Comparison of ENCODE assay signal across 8 cellular contexts in the genomic region with DNA sequence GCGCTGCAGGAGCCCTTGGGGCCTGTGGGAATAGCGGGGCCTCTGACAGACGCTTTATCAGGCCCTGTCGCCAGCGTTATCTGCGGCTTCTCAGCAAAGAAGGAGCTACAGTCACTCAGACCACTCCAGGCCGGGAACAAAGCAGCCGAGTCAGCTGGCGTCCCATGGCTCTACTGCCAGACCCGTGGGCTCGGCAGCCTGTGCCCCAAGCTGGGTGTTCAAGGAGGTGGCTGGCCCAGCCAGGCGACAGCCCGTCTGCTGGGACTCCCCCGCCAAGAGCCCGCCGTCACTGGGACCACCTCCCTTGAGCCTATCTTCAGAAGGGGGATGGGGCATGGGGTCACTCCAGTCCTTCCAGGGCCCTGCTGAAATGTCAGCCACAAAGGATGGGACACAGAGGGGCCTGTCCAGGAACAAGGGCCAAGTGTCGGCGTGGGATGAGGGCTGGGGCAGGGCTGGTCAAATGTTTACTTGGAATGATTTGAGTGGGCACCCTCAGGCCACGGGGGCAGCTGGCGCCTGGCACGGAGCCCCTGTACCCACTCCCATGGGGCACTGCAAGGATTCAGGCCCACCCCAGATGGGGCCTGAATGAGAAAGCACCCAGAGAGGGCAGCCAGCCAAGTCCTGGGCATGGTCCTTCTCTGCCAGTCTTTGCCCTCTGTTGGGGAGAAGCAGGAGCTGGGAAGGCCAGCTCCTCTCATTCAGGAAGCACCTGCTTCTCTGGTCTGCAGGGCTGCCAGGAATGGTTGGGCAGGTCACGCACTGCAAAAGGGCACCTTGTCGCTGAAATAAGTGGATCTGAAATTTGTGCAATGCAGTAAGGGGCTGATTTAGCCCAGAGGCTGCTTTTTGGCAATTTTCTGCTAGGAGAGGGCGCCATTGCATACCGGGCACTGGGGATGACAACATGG.
DNase-seq lines count a peak whose midpoint lies in the region; ATAC-seq and TF ChIP-seq lines count a peak whose summit lies in the region.
"Had no signal": no experiment of that assay in that cellular context is flagged by ENCODE, and none has a peak within 500 bp of the region (broad histone marks: within the 10 kb centered on the region; RNA-seq: fewer than 3 reads in every experiment).

No MANE protein-coding gene starts in this region.

- no peak for DNase-seq in Jurkat, Clone E6-1 (ENCODE audit: low read depth, low spot score)
- peak; percentile 53 for DNase-seq in left lobe of liver (ENCODE audit: low spot score)
- DNase-seq in thoracic aorta (ENCODE audit: low spot score) = no peak
- no peak for DNase-seq in stimulated activated CD4-positive, alpha-beta T cell treated with anti-CD3 and anti-CD28 coated beads, Interleukin-15, amount 100 ng/mL, for 24 hours
- no peak for DNase-seq in T-helper 9 cell
- no peak for DNase-seq in NCI-H82 (lab: John Stamatoyannopoulos, UW)

- no peaks in the 10 kb centered on the region for H3K36me3 ChIP-seq in thoracic aorta

- H3K27ac ChIP-seq in thoracic aorta = peak overlapping the region; percentile 86 to 91

- ATAC-seq in activated T-helper 17 cell treated with anti-CD3 and anti-CD28 coated beads, Interleukin-2, amount 50 U/mL, for 72 hours (replicated peaks) = no peak
- ATAC-seq in left lobe of liver = peak; percentile 3
- ATAC-seq in thoracic aorta (ENCODE audit: insufficient number of reproducible peaks, low FRiP score, low read depth) = no peak

- no peaks in the 10 kb centered on the region for H3K9me3 ChIP-seq in thoracic aorta

- H3K27me3 ChIP-seq in thoracic aorta (replicated peaks; ENCODE audit: insufficient read depth) = no peaks in the 10 kb centered on the region

- TF ChIP-seq CTCF in thoracic aorta (IDR thresholded peaks at IDR 0.05) = no peak

- H3K4me3 Mint-ChIP-seq in activated T-helper 17 cell treated with anti-CD3 and anti-CD28 coated beads, Interleukin-2, amount 50 U/mL, for 72 hours = peak overlapping the region; percentile 33

- H3K4me3 ChIP-seq in Jurkat, Clone E6-1 (ENCODE audit: low read length) = peak overlapping the region; percentile 18; the same call in 1 of the 2 replicates
- no peak overlapping the region for H3K4me3 ChIP-seq in thoracic aorta

- H3K27ac Mint-ChIP-seq in activated T-helper 17 cell treated with anti-CD3 and anti-CD28 coated beads, Interleukin-2, amount 50 U/mL, for 72 hours = no peak overlapping the region
- H3K27ac Mint-ChIP-seq: stimulated activated naive B cell treated with anti-CD40 and anti-IgM and Interleukin-4, amounts not matched to agents 10 μg/mL and 1 μg/mL and 100 μg/mL, for 72 hours had no signal

- H3K4me1 Mint-ChIP-seq in activated T-helper 17 cell treated with anti-CD3 and anti-CD28 coated beads, Interleukin-2, amount 50 U/mL, for 72 hours = peaks cover 4% of the 10 kb centered on the region

- H3K27me3 Mint-ChIP-seq in activated T-helper 17 cell treated with anti-CD3 and anti-CD28 coated beads, Interleukin-2, amount 50 U/mL, for 72 hours = peaks cover 23% of the 10 kb centered on the region

- H3K4me1 ChIP-seq in thoracic aorta (ENCODE audit: control insufficient read depth in 1 of 2, low read depth in 2 of 2) = peaks cover 28 to 47% of the 10 kb centered on the region in 2 donors

- no peaks in the 10 kb centered on the region for H3K9me3 Mint-ChIP-seq in activated T-helper 17 cell treated with anti-CD3 and anti-CD28 coated beads, Interleukin-2, amount 50 U/mL, for 72 hours
- H3K9me3 Mint-ChIP-seq: stimulated activated naive B cell treated with anti-CD40 and anti-IgM and Interleukin-4, amounts not matched to agents 10 μg/mL and 1 μg/mL and 100 μg/mL, for 72 hours had no signal

- H3K36me3 Mint-ChIP-seq in activated T-helper 17 cell treated with anti-CD3 and anti-CD28 coated beads, Interleukin-2, amount 50 U/mL, for 72 hours (ENCODE audit: low read depth) = no peaks in the 10 kb centered on the region
- H3K36me3 Mint-ChIP-seq: stimulated activated naive B cell treated with anti-CD40 and anti-IgM and Interleukin-4, amounts not matched to agents 10 μg/mL and 1 μg/mL and 100 μg/mL, for 72 hours had no signal
